8 cellular contexts compared by ENCODE assay signal in genomic region chr5:178551059-178551458, GRCh38. TPM values are rescaled to one million over a fixed set of nuclear protein-coding genes. Genes with fewer than 3 reads are reported as not detected.
DNase-seq lines count a peak whose midpoint lies in the region; ATAC-seq, FAIRE-seq and TF ChIP-seq lines count a peak whose summit lies in the region.

No MANE protein-coding gene starts in this region.

- H3K4me1 Mint-ChIP-seq in osteocyte (ENCODE audit: unreplicated experiment) = no peaks in the 10 kb centered on the region
- no peaks in the 10 kb centered on the region for H3K4me1 Mint-ChIP-seq in activated T-helper 2 cell treated with anti-CD3 and anti-CD28 coated beads, Interferon-gamma antibody, Interleukin-2, Interleukin-4, amounts not matched to agents 10 μg/mL and 5 μg/mL and 100 μg/mL, durations not matched to agents 14 hours and 24 hours and 36 hours (ENCODE audit: low read depth)

- no peaks in the 10 kb centered on the region for H3K9me3 ChIP-seq in effector memory CD4-positive, alpha-beta T cell (ENCODE audit: control insufficient read depth, low read length)

- H3K27ac Mint-ChIP-seq in osteocyte (ENCODE audit: unreplicated experiment) = no peak overlapping the region
- H3K27ac Mint-ChIP-seq in activated T-helper 2 cell treated with anti-CD3 and anti-CD28 coated beads, Interferon-gamma antibody, Interleukin-2, Interleukin-4, amounts not matched to agents 10 μg/mL and 5 μg/mL and 100 μg/mL, durations not matched to agents 14 hours and 24 hours and 36 hours = no peak overlapping the region

- peak; percentile 95 for FAIRE-seq in colon (lab: Jason Lieb, UNC)

- intact Hi-C loops in activated T-helper 2 cell treated with anti-CD3 and anti-CD28 coated beads, Interferon-gamma antibody, Interleukin-2, Interleukin-4, amounts not matched to agents 10 μg/mL and 5 μg/mL and 100 μg/mL, durations not matched to agents 14 hours and 24 hours and 36 hours (cut with micrococcal nuclease) = loop anchor here (5.0 kb wide), 1 partner anchor 269 kb away; no protein-coding TSS in a partner anchor

- DNase-seq in GF-D8 (lab: John Stamatoyannopoulos, UW) (peak; percentile 7), NCI-H2227 treated with DMSO at 0.1 percent for 48 hours (lab: John Stamatoyannopoulos, UW) (peak; percentile 0), osteocyte (ENCODE audit: extremely low spot score, unreplicated experiment) (no peak), HuH-7.5 (ENCODE audit: low spot score) (no peak)
- no peak for DNase-seq in activated T-helper 2 cell treated with anti-CD3 and anti-CD28 coated beads, Interferon-gamma antibody, Interleukin-2, Interleukin-4, amounts not matched to agents 10 μg/mL and 5 μg/mL and 100 μg/mL, durations not matched to agents 14 hours and 24 hours and 36 hours (ENCODE audit: low spot score)
- DNase-seq in effector memory CD4-positive, alpha-beta T cell = no peak
- DNase-seq in stimulated activated naive CD8-positive, alpha-beta T cell treated with anti-CD3 and anti-CD28 coated beads, Interleukin-15, Interleukin-2, amounts not matched to agents 100 U/mL and 50 U/mL, for 24 hours = no peak

- H3K27me3 Mint-ChIP-seq in osteocyte (ENCODE audit: unreplicated experiment) = no peaks in the 10 kb centered on the region
- no peaks in the 10 kb centered on the region for H3K27me3 Mint-ChIP-seq in activated T-helper 2 cell treated with anti-CD3 and anti-CD28 coated beads, Interferon-gamma antibody, Interleukin-2, Interleukin-4, amounts not matched to agents 10 μg/mL and 5 μg/mL and 100 μg/mL, durations not matched to agents 14 hours and 24 hours and 36 hours (ENCODE audit: low read depth)

- H3K27ac ChIP-seq in effector memory CD4-positive, alpha-beta T cell (ENCODE audit: insufficient read depth, low read length, poor library complexity, severe bottlenecking) = no peak overlapping the region

- H3K4me3 Mint-ChIP-seq in osteocyte (ENCODE audit: unreplicated experiment) = no peak overlapping the region
- H3K4me3 Mint-ChIP-seq in activated T-helper 2 cell treated with anti-CD3 and anti-CD28 coated beads, Interferon-gamma antibody, Interleukin-2, Interleukin-4, amounts not matched to agents 10 μg/mL and 5 μg/mL and 100 μg/mL, durations not matched to agents 14 hours and 24 hours and 36 hours (ENCODE audit: low read depth) = no peak overlapping the region

- no peaks in the 10 kb centered on the region for H3K4me1 ChIP-seq in effector memory CD4-positive, alpha-beta T cell (ENCODE audit: control insufficient read depth, insufficient read depth, low read length, poor library complexity, severe bottlenecking)

- H3K9me3 Mint-ChIP-seq in osteocyte (ENCODE audit: unreplicated experiment) = no peaks in the 10 kb centered on the region
- peaks cover 5% of the 10 kb centered on the region for H3K9me3 Mint-ChIP-seq in activated T-helper 2 cell treated with anti-CD3 and anti-CD28 coated beads, Interferon-gamma antibody, Interleukin-2, Interleukin-4, amounts not matched to agents 10 μg/mL and 5 μg/mL and 100 μg/mL, durations not matched to agents 14 hours and 24 hours and 36 hours

- peak; percentile 58 for TF ChIP-seq CTCF in osteocyte (IDR thresholded peaks at IDR 0.05)

- no peak for ATAC-seq in stimulated activated naive CD8-positive, alpha-beta T cell treated with anti-CD3 and anti-CD28 coated beads, Interleukin-15, Interleukin-2, amounts not matched to agents 100 U/mL and 50 U/mL, for 24 hours

- H3K36me3 Mint-ChIP-seq in osteocyte (ENCODE audit: unreplicated experiment) = no peaks in the 10 kb centered on the region
- H3K36me3 Mint-ChIP-seq in activated T-helper 2 cell treated with anti-CD3 and anti-CD28 coated beads, Interferon-gamma antibody, Interleukin-2, Interleukin-4, amounts not matched to agents 10 μg/mL and 5 μg/mL and 100 μg/mL, durations not matched to agents 14 hours and 24 hours and 36 hours (ENCODE audit: low read depth) = no peaks in the 10 kb centered on the region

- H3K4me3 ChIP-seq in effector memory CD4-positive, alpha-beta T cell (ENCODE audit: insufficient read depth, low read depth, low read length, poor library complexity, severe bottlenecking) = no peak overlapping the region

- H3K27me3 ChIP-seq in effector memory CD4-positive, alpha-beta T cell (replicated peaks; ENCODE audit: control insufficient read depth, insufficient read depth, low read length, poor library complexity, severe bottlenecking) = no peaks in the 10 kb centered on the region

- H3K36me3 ChIP-seq in effector memory CD4-positive, alpha-beta T cell (ENCODE audit: control insufficient read depth, insufficient read depth, low read length) = no peaks in the 10 kb centered on the region

RNA-seq across cellular contexts. Expression of gene COL23A1, which starts 39.1 kb away (rescaled TPM):
- not detected in 2 replicates for total RNA-seq in osteocyte
- not detected in 2 replicates for total RNA-seq in activated T-helper 2 cell treated with anti-CD3 and anti-CD28 coated beads, Interferon-gamma antibody, Interleukin-2, Interleukin-4, amounts not matched to agents 10 μg/mL and 5 μg/mL and 100 μg/mL, durations not matched to agents 14 hours and 24 hours and 36 hours

Comparison
In these comparisons a context has a peak if more than half of its experiments do, and no peak if none do; other contexts are left out.
1. DNase-seq: peak in GF-D8 (single experiment) and NCI-H2227 treated with DMSO at 0.1 percent for 48 hours (single experiment); none in osteocyte (single experiment), activated T-helper 2 cell treated with anti-CD3 and anti-CD28 coated beads, Interferon-gamma antibody, Interleukin-2, Interleukin-4, amounts not matched to agents 10 μg/mL and 5 μg/mL and 100 μg/mL, durations not matched to agents 14 hours and 24 hours and 36 hours (single experiment), HuH-7.5 (single experiment), effector memory CD4-positive, alpha-beta T cell (0 of 3) and stimulated activated naive CD8-positive, alpha-beta T cell treated with anti-CD3 and anti-CD28 coated beads, Interleukin-15, Interleukin-2, amounts not matched to agents 100 U/mL and 50 U/mL, for 24 hours (single experiment).